Comparison of ENCODE assay signal across 15 cellular contexts in the genomic region with DNA sequence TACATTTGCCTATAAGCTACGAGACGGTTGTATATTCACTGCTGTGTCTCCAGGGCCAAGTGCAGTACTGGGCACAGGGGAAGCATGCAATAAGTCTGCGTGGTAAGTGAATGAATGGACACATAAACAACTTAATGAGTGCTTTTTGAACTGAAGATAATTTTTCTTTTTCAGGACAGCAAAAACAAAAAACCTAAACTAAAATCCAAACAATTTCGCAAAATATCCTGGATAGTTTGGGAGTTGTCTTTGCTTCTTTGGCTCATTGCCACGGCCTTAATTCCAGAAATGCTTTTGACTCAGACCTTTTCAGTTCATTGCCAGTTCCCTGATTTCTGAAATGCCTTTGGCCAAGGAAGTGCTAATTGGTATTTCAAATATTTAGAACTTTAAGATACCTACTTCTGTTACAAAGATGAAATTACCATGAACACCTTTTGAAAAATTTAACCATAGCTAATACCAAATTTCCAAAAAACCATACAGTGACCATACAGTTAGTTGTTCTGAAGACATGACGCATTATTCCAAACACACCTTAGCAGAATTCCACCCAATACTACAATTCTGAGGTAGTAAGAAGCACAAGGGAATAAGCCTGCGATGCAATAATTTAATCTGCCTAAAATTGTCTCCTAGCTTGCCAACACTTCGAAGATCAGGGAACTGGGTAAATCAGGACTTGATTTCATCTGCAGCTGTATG. TPM values are rescaled to one million over a fixed set of nuclear protein-coding genes. Genes with fewer than 3 reads are reported as not detected.
DNase-seq lines count a peak whose midpoint lies in the region; ATAC-seq and TF ChIP-seq lines count a peak whose summit lies in the region.
"Had no signal": no experiment of that assay in that cellular context is flagged by ENCODE, and none has a peak within 500 bp of the region (broad histone marks: within the 10 kb centered on the region; RNA-seq: fewer than 3 reads in every experiment).

No MANE protein-coding gene starts in this region.

- CTCF ChIA-PET in OCI-LY7 (lab: Charles Lee; ENCODE audit: unreplicated experiment), result no interaction called here

- intact Hi-C loops in OCI-LY7 (cut with micrococcal nuclease; ENCODE audit: unreplicated experiment), result no loop called here

- H3K27me3 ChIP-seq in mesenchymal stem cell (ENCODE audit: control insufficient read depth in 1 of 2, insufficient read depth in 1 of 2, low read length in 2 of 2), result no peaks in the 10 kb centered on the region
- H3K27me3 ChIP-seq: upper lobe of left lung had no signal

- no peak overlapping the region for H2BK15ac ChIP-seq in mesenchymal stem cell (ENCODE audit: low read depth, poor library complexity, severe bottlenecking)

- H2BK12ac ChIP-seq in mesenchymal stem cell (ENCODE audit: low read length in 2 of 2), result no peak overlapping the region

- no peaks in the 10 kb centered on the region for H3K79me1 ChIP-seq in mesenchymal stem cell (replicated peaks; ENCODE audit: low read length, poor library complexity, severe bottlenecking)

- no TSS peak for BruUV-seq in OCI-LY7 (replicated peaks; lab: Mats Ljungman, UMichigan)

- 25% methylated on average over 7 of the region's 8 CpGs for WGBS in mesenchymal stem cell

- no peak overlapping the region for H3K23ac ChIP-seq in mesenchymal stem cell (ENCODE audit: low read length in 2 of 2)

- H3K14ac ChIP-seq in mesenchymal stem cell (ENCODE audit: low read length in 2 of 2), result no peak overlapping the region

- H3K4ac ChIP-seq in mesenchymal stem cell (ENCODE audit: low read depth in 1 of 2, low read length in 2 of 2), result no peak overlapping the region

- H3K9me3 ChIP-seq in mesenchymal stem cell (ENCODE audit: control insufficient read depth, low read length) (no peaks in the 10 kb centered on the region), OCI-LY7 (ENCODE audit: low read length) (no peaks in the 10 kb centered on the region)
- H3K9me3 ChIP-seq: mucosa of descending colon, upper lobe of left lung had no signal

- H3K9me2 ChIP-seq in OCI-LY7 (ENCODE audit: insufficient read depth, low read length), result no peaks in the 10 kb centered on the region

- no peak for TF ChIP-seq CTCF in choroid plexus epithelial cell (conservative IDR thresholded peaks at IDR 0.05; ENCODE audit: low read depth, low read length)
- TF ChIP-seq CTCF in OCI-LY7 (conservative IDR thresholded peaks at IDR 0.05; ENCODE audit: low read length), result no peak

- H3K4me1 ChIP-seq in mesenchymal stem cell (ENCODE audit: control insufficient read depth, insufficient read depth, low read depth, low read length) (peaks cover 7% of the 10 kb centered on the region), OCI-LY7 (ENCODE audit: insufficient read depth, low read length, poor library complexity, severe bottlenecking) (no peaks in the 10 kb centered on the region)

- H3K9ac ChIP-seq in mesenchymal stem cell (ENCODE audit: low read length), result no peak overlapping the region
- H3K9ac ChIP-seq: KMS-11 had no signal

- H3K4me2 ChIP-seq in mesenchymal stem cell (ENCODE audit: low read length, poor library complexity, severe bottlenecking) (no peak overlapping the region), OCI-LY7 (ENCODE audit: low read length) (no peak overlapping the region)
- H3K4me2 ChIP-seq: KMS-11 had no signal

- H3K27ac ChIP-seq in mesenchymal stem cell (ENCODE audit: low read length, poor library complexity, severe bottlenecking) (peak overlapping the region; percentile 92), OCI-LY7 (ENCODE audit: low read depth, low read length, poor library complexity, severe bottlenecking) (no peak overlapping the region)
- H3K27ac ChIP-seq: KMS-11 had no signal

- ATAC-seq in HG02981 (IDR thresholded peaks at IDR 0.05; ENCODE audit: unreplicated experiment) (no peak), HG03097 (IDR thresholded peaks at IDR 0.05; ENCODE audit: low FRiP score, unreplicated experiment) (no peak)
- ATAC-seq: GM12878, mucosa of descending colon had no signal

- H3K18ac ChIP-seq in mesenchymal stem cell (ENCODE audit: low read depth in 1 of 2, low read length in 2 of 2), result peak overlapping the region in 1 of 2 experiments; percentile 45

- H4K20me1 ChIP-seq in OCI-LY7 (ENCODE audit: insufficient read depth, low read length), result no peaks in the 10 kb centered on the region

- H3K4me3 ChIP-seq in choroid plexus epithelial cell (ENCODE audit: low read depth, low read length), result no peak overlapping the region
- H3K4me3 ChIP-seq in mesenchymal stem cell (ENCODE audit: insufficient read depth in 1 of 2, low read depth in 1 of 2, low read length in 2 of 2), result no peak overlapping the region
- no peak overlapping the region for H3K4me3 ChIP-seq in OCI-LY7 (ENCODE audit: low read depth, low read length, poor library complexity, severe bottlenecking)
- H3K4me3 ChIP-seq: GM12878, mucosa of descending colon, upper lobe of left lung had no signal

- H2AFZ ChIP-seq in mesenchymal stem cell (ENCODE audit: low read depth, low read length), result no peak overlapping the region
- no peak overlapping the region for H2AFZ ChIP-seq in OCI-LY7 (ENCODE audit: low read length)

- H2BK5ac ChIP-seq in mesenchymal stem cell (ENCODE audit: low read depth, low read length, poor library complexity, severe bottlenecking), result no peak overlapping the region

- H2BK120ac ChIP-seq in mesenchymal stem cell (ENCODE audit: low read depth, low read length), result no peak overlapping the region

- no peaks in the 10 kb centered on the region for H3K36me3 ChIP-seq in mesenchymal stem cell (ENCODE audit: control insufficient read depth in 1 of 2, insufficient read depth in 2 of 2, low read depth in 1 of 2, low read length in 2 of 2)
- H3K36me3 ChIP-seq in OCI-LY7 (ENCODE audit: insufficient read depth, low read length), result no peaks in the 10 kb centered on the region
- H3K36me3 ChIP-seq: upper lobe of left lung had no signal

- POLR2A ChIA-PET in OCI-LY7 (lab: Charles Lee), result no interaction called here

- H3K79me2 ChIP-seq in OCI-LY7 (ENCODE audit: insufficient read depth, low read depth, low read length), result no peaks in the 10 kb centered on the region

- H2AK5ac ChIP-seq in mesenchymal stem cell (ENCODE audit: low read length, severe bottlenecking), result no peak overlapping the region

- peak; percentile 48 for DNase-seq in A172 (ENCODE audit: low spot score)
- DNase-seq in HT1080 (ENCODE audit: low read depth), result peak; percentile 38
- DNase-seq in choroid plexus epithelial cell (ENCODE audit: low read depth), result peak; percentile 74
- peak; percentile 72 for DNase-seq in mesenchymal stem cell
- no peak for DNase-seq in NCI-H1930 (lab: John Stamatoyannopoulos, UW)
- no peak for DNase-seq in OCI-LY7 (ENCODE audit: low spot score)
- DNase-seq: DMS153, mucosa of descending colon, T-helper 9 cell, upper lobe of left lung had no signal

- no peak overlapping the region for H4K91ac ChIP-seq in mesenchymal stem cell (ENCODE audit: low read length)

- H4K8ac ChIP-seq in mesenchymal stem cell (ENCODE audit: low read length), result no peak overlapping the region

RNA-seq across cellular contexts. Expression of a gene that starts 42.8 kb away (rescaled TPM):
- 3.9 and 7.6 TPM in 2 replicates for total RNA-seq in A172 (2014; rRNA removed; shearing (Covaris generic))
- total RNA-seq in HT1080 (2014; rRNA removed; shearing (Covaris generic)), result 0.26 and 0.33 TPM in 2 replicates
- 0.30 and 0.70 TPM in 2 replicates for polyA plus RNA-seq in HT1080 (2015; cell fraction: cytosol; rRNA removed)
- 0.88 TPM in 2 replicates for polyA plus RNA-seq in HT1080 (2015; cell fraction: nucleus; rRNA removed)
- 84.1 TPM for polyA plus RNA-seq in mesenchymal stem cell (2013, experiment 1 of 2)
- 84.1 TPM for polyA plus RNA-seq in mesenchymal stem cell (2013, experiment 2 of 2)
- not detected in 2 replicates for total RNA-seq in OCI-LY7 (2014; rRNA removed; shearing (Covaris generic))
- total RNA-seq in OCI-LY7 (2022), result not detected in 2 replicates
- total RNA-seq: activated CD8-positive, alpha-beta memory T cell treated with anti-CD3 and anti-CD28 coated beads for 36 hours; GM12878 had no signal
- polyA plus RNA-seq: GM12878 had no signal

Comparison
In these comparisons a context has a peak if more than half of its experiments do, and no peak if none do; other contexts are left out.
1. DNase-seq: peak in A172 (single experiment), HT1080 (single experiment), choroid plexus epithelial cell (single experiment) and mesenchymal stem cell (single experiment); none in NCI-H1930 (0 of 2) and OCI-LY7 (single experiment).